ENCODE assay signal across 8 cellular contexts in genomic region chr3:39000008-39000450, GRCh38. TPM values are rescaled to one million over a fixed set of nuclear protein-coding genes. Genes with fewer than 3 reads are reported as not detected.
DNase-seq lines count a peak whose midpoint lies in the region; ATAC-seq and TF ChIP-seq lines count a peak whose summit lies in the region.

No MANE protein-coding gene starts in this region.

- 26 to 53% (median 28%) methylated on average over 1 of the region's 1 CpG for WGBS in heart left ventricle, 4 donors

- H3K27ac ChIP-seq in heart left ventricle, result no peak overlapping the region

- TF ChIP-seq POLR2A in heart left ventricle (IDR thresholded peaks at IDR 0.05), result no peak

- H3K4me3 ChIP-seq in heart left ventricle, result no peak overlapping the region

- no peak for DNase-seq in heart left ventricle
- no peak for DNase-seq in left cardiac atrium
- DNase-seq in NCI-H146 treated with DMSO at 0.1 percent for 48 hours (lab: John Stamatoyannopoulos, UW; ENCODE audit: unreplicated experiment), result peak; percentile 3
- DNase-seq in SW 1271 (lab: John Stamatoyannopoulos, UW), result peak; percentile 66 to 88
- DNase-seq in fibroblast of the conjunctiva (ENCODE audit: low read depth), result peak; percentile 53
- peak; percentile 22 for DNase-seq in putamen (ENCODE audit: low spot score)
- no peak for DNase-seq in T-helper 9 cell

- ATAC-seq in heart left ventricle (peak in 3 of 4 donors; percentile 47 to 59 (median 49)), left cardiac atrium (no peak), HG02588 (IDR thresholded peaks at IDR 0.05; ENCODE audit: unreplicated experiment) (peak; percentile 76)

- intact Hi-C loops in heart left ventricle (cut with DNase I), result loop anchor here in 1 of 10 donors (5.0 kb wide), 1 partner anchor 478 kb away; no protein-coding TSS in a partner anchor
- intact Hi-C loops in left cardiac atrium (cut with DNase I), result no loop called here

- H3K9me3 ChIP-seq in heart left ventricle, result no peaks in the 10 kb centered on the region

- H3K4me1 ChIP-seq in heart left ventricle, result no peaks in the 10 kb centered on the region

- no peaks in the 10 kb centered on the region for H3K36me3 ChIP-seq in heart left ventricle

- H3K27me3 ChIP-seq in heart left ventricle, result peaks cover 0 to 2% (median 0%) of the 10 kb centered on the region in 9 donors

- peak; percentile 40 to 79 (median 62) for TF ChIP-seq CTCF in heart left ventricle (IDR thresholded peaks at IDR 0.05)

RNA-seq across cellular contexts. Expression of gene SCN11A, which starts 51.7 kb away (rescaled TPM):
- total RNA-seq in heart left ventricle, result under 1 TPM in 6 of 9 donors, not detected in 3; 0.05 to 0.13 (median 0.09) TPM
- polyA plus RNA-seq in heart left ventricle, result under 1 TPM in 1 of 2 donors, not detected in 1; 0.03 TPM
- not detected for total RNA-seq in left cardiac atrium

RNA-seq across cellular contexts. Expression of gene WDR48, which starts 51.8 kb away (rescaled TPM):
- total RNA-seq in heart left ventricle (10 to 100 TPM; 17.9 to 35.4 (median 23.6) TPM), left cardiac atrium (10 to 100 TPM; 21.4 to 26.7 TPM)
- 10 to 100 TPM in 1 of 2 donors, 1 to 10 TPM in 1; 8.0 to 13.6 TPM for polyA plus RNA-seq in heart left ventricle

Comparison
In these comparisons a context has a peak if more than half of its experiments do, and no peak if none do; other contexts are left out.
1. ATAC-seq: peak in heart left ventricle (3 of 4) and HG02588 (single experiment); none in left cardiac atrium (0 of 2).
2. DNase-seq: peak in NCI-H146 treated with DMSO at 0.1 percent for 48 hours (single experiment), SW 1271 (2 of 2), fibroblast of the conjunctiva (single experiment) and putamen (single experiment); none in heart left ventricle (0 of 5), left cardiac atrium (single experiment) and T-helper 9 cell (single experiment).